In genomic region chr17:61072648-61073047, GRCh38 we compare ENCODE assay signal across 19 cellular contexts.
"Had no signal": no experiment of that assay in that cellular context is flagged by ENCODE, and none has a peak within 500 bp of the region (broad histone marks: within the 10 kb centered on the region; RNA-seq: fewer than 3 reads in every experiment).

No MANE protein-coding gene starts in this region.

- H3K36me3 Mint-ChIP-seq: stimulated activated effector memory CD8-positive, alpha-beta T cell treated with anti-CD3 and anti-CD28 coated beads, Interleukin-12 subunit alpha, Interleukin-12 subunit beta, amount 100 ng/mL, for 72 hours had no signal

- H3K4me3 Mint-ChIP-seq: activated naive CD4-positive, alpha-beta T cell treated with anti-CD3 and anti-CD28 coated beads for 36 hours; dendritic cell treated with granulocyte-macrophage colony-stimulating factor and Interleukin-4, amounts not matched to agents 40 ng/mL and 50 ng/mL, for 4 days; memory B cell; naive thymus-derived CD8-positive, alpha-beta T cell; stimulated activated effector memory CD8-positive, alpha-beta T cell treated with anti-CD3 and anti-CD28 coated beads, Interleukin-12 subunit alpha, Interleukin-12 subunit beta, amount 100 ng/mL, for 72 hours; type B pancreatic cell had no signal

- H3K27me3 Mint-ChIP-seq: dendritic cell treated with granulocyte-macrophage colony-stimulating factor and Interleukin-4, amounts not matched to agents 40 ng/mL and 50 ng/mL, for 4 days; memory B cell; naive thymus-derived CD8-positive, alpha-beta T cell; type B pancreatic cell had no signal

- H3K9me3 Mint-ChIP-seq: activated naive CD4-positive, alpha-beta T cell treated with anti-CD3 and anti-CD28 coated beads for 36 hours; dendritic cell treated with granulocyte-macrophage colony-stimulating factor and Interleukin-4, amounts not matched to agents 40 ng/mL and 50 ng/mL, for 4 days; memory B cell; stimulated activated effector memory CD8-positive, alpha-beta T cell treated with anti-CD3 and anti-CD28 coated beads, Interleukin-12 subunit alpha, Interleukin-12 subunit beta, amount 100 ng/mL, for 72 hours had no signal

- H3K27ac Mint-ChIP-seq: activated naive CD4-positive, alpha-beta T cell treated with anti-CD3 and anti-CD28 coated beads for 36 hours; dendritic cell treated with granulocyte-macrophage colony-stimulating factor and Interleukin-4, amounts not matched to agents 40 ng/mL and 50 ng/mL, for 4 days; memory B cell; naive thymus-derived CD8-positive, alpha-beta T cell; type B pancreatic cell had no signal

- DNase-seq: activated CD4-positive, alpha-beta T cell treated with anti-CD3 and anti-CD28 coated beads for 1 hour; activated naive CD4-positive, alpha-beta T cell treated with anti-CD3 and anti-CD28 coated beads for 36 hours; effector CD8-positive, alpha-beta T cell; glutamatergic neuron; hypothalamus; left ventricle myocardium superior; naive thymus-derived CD8-positive, alpha-beta T cell; ovary; psoas muscle; right lobe of liver; small intestine; stimulated activated CD4-positive, alpha-beta T cell treated with anti-CD3 and anti-CD28 coated beads, Interleukin-4, amount 100 ng/mL, for 24 hours; stomach; SW 1271; WERI-Rb-1 had no signal

- H3K4me1 Mint-ChIP-seq: memory B cell had no signal
